In the genomic region with DNA sequence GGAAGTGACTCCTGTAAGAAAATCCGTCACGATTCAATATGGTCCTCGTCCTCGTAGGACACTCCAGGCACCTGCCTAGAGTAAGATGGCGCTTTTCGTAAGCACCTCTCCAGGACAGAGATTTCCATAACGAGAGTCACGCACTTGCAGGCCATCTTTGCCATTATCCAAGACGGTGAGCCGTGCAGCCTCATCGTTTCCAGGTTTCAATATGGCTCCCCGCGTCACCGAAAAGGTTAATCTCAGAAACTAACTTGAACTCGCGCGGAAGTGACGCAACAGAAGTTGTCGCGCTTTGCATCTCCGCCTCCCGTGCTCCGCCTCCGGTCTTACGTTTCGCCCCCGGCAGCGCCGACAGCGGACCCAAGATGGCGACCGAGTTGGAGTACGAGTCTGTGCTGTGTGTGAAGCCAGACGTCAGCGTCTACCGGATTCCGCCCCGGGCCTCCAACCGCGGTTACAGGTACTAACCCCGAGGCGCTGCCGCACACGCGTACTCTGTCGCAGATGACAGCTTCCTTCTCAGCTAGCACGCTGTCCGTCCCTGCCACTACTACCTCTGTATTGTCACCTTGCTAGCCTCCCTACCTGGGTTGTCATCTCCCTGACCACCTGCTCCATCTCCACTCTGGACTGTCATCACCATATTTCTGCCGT, we compare ENCODE assay signal across 1 cellular context.
TF ChIP-seq lines count a peak whose summit lies in the region.

NECAP1 (plus strand) TSS at position 354 of the 657 bp plus-strand sequence; CDS start at position 369, 15 bp downstream.

TF ChIP-seq in HepG2, 621 proteins besides CTCF, POLR2A, EP300 and RAD21 (continued from another document and continues in another):
- TF ChIP-seq, protein P1, sequence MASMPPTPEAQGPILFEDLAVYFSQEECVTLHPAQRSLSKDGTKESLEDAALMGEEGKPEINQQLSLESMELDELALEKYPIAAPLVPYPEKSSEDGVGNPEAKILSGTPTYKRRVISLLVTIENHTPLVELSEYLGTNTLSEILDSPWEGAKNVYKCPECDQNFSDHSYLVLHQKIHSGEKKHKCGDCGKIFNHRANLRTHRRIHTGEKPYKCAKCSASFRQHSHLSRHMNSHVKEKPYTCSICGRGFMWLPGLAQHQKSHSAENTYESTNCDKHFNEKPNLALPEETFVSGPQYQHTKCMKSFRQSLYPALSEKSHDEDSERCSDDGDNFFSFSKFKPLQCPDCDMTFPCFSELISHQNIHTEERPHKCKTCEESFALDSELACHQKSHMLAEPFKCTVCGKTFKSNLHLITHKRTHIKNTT (CRISPR knock-in tag; IDR thresholded peaks at IDR 0.05), result no peak
- TF ChIP-seq MTA1 (CRISPR knock-in tag; IDR thresholded peaks at IDR 0.05; ENCODE audit: borderline replicate concordance), result peak; percentile 80
- TF ChIP-seq CC2D1A (CRISPR knock-in tag; IDR thresholded peaks at IDR 0.05), result no peak
- TF ChIP-seq MAFG (CRISPR knock-in tag; IDR thresholded peaks at IDR 0.05), result no peak
- TF ChIP-seq POGK (CRISPR knock-in tag; conservative IDR thresholded peaks at IDR 0.05), result peak; percentile 91
- TF ChIP-seq ZMYM2 (CRISPR knock-in tag; IDR thresholded peaks at IDR 0.05), result no peak
- TF ChIP-seq REXO4 (CRISPR knock-in tag; IDR thresholded peaks at IDR 0.05; ENCODE audit: borderline replicate concordance), result no peak
- TF ChIP-seq KIAA2018 (CRISPR knock-in tag; IDR thresholded peaks at IDR 0.05; ENCODE audit: borderline replicate concordance), result no peak
- TF ChIP-seq, protein P2, sequence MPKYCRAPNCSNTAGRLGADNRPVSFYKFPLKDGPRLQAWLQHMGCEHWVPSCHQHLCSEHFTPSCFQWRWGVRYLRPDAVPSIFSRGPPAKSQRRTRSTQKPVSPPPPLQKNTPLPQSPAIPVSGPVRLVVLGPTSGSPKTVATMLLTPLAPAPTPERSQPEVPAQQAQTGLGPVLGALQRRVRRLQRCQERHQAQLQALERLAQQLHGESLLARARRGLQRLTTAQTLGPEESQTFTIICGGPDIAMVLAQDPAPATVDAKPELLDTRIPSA (CRISPR knock-in tag; IDR thresholded peaks at IDR 0.05; ENCODE audit: borderline replicate concordance), result peak; percentile 33; the same call in 1 of the 2 replicates
- TF ChIP-seq TP53 (CRISPR knock-in tag; conservative IDR thresholded peaks at IDR 0.05), result no peak
- TF ChIP-seq, protein P3, sequence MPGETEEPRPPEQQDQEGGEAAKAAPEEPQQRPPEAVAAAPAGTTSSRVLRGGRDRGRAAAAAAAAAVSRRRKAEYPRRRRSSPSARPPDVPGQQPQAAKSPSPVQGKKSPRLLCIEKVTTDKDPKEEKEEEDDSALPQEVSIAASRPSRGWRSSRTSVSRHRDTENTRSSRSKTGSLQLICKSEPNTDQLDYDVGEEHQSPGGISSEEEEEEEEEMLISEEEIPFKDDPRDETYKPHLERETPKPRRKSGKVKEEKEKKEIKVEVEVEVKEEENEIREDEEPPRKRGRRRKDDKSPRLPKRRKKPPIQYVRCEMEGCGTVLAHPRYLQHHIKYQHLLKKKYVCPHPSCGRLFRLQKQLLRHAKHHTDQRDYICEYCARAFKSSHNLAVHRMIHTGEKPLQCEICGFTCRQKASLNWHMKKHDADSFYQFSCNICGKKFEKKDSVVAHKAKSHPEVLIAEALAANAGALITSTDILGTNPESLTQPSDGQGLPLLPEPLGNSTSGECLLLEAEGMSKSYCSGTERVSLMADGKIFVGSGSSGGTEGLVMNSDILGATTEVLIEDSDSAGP (CRISPR knock-in tag; IDR thresholded peaks at IDR 0.05; ENCODE audit: borderline replicate concordance), result peak; percentile 91
- no peak for TF ChIP-seq ATF6 (CRISPR knock-in tag; conservative IDR thresholded peaks at IDR 0.05)
- TF ChIP-seq PRDM15 (CRISPR knock-in tag; IDR thresholded peaks at IDR 0.05), result peak; percentile 29; the same call in 1 of the 2 replicates
- TF ChIP-seq YEATS4 (CRISPR knock-in tag; IDR thresholded peaks at IDR 0.05; ENCODE audit: borderline replicate concordance), result peak; percentile 86
- TF ChIP-seq RARG (CRISPR knock-in tag; IDR thresholded peaks at IDR 0.05; ENCODE audit: low read depth), result no peak
- no peak for TF ChIP-seq NFATC3 (CRISPR knock-in tag; IDR thresholded peaks at IDR 0.05)
- TF ChIP-seq ARID3A (IDR thresholded peaks at IDR 0.05; ENCODE audit: low read depth, low read length), result no peak
- no peak for TF ChIP-seq ZNF33B (CRISPR knock-in tag; IDR thresholded peaks at IDR 0.05)
- TF ChIP-seq, protein P4, sequence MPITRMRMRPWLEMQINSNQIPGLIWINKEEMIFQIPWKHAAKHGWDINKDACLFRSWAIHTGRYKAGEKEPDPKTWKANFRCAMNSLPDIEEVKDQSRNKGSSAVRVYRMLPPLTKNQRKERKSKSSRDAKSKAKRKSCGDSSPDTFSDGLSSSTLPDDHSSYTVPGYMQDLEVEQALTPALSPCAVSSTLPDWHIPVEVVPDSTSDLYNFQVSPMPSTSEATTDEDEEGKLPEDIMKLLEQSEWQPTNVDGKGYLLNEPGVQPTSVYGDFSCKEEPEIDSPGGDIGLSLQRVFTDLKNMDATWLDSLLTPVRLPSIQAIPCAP (CRISPR knock-in tag; IDR thresholded peaks at IDR 0.05; ENCODE audit: low read depth), result no peak
- TF ChIP-seq ZBTB39 (CRISPR knock-in tag; IDR thresholded peaks at IDR 0.05), result no peak
- TF ChIP-seq HNF4A (CRISPR knock-in tag; IDR thresholded peaks at IDR 0.05), result no peak; the same call in none of the 2 replicates
